ENCODE assay signal across 13 cellular contexts in the genomic region with DNA sequence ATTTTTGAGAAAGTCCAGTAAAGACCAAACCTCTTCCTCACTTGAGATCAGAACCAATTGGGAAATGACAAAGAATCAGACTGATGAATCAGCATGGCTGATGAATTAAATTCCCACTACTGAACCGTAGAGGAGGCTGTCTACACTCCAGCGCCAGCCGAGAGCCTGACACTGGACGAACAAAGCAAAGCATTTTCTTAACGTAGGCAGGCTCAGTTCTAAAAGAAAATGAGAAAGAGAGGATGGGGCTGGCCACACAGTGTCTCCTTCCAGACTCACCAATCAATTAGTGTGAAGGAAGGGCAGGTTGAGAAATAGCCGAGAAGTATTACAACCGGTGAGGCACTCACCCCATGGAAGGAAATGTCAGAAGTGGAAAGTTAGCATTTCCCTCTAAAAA. TPM values are rescaled to one million over a fixed set of nuclear protein-coding genes. Genes with fewer than 3 reads are reported as not detected.
DNase-seq lines count a peak whose midpoint lies in the region; ATAC-seq, FAIRE-seq and TF ChIP-seq lines count a peak whose summit lies in the region.
"Had no signal": no experiment of that assay in that cellular context is flagged by ENCODE, and none has a peak within 500 bp of the region (broad histone marks: within the 10 kb centered on the region; RNA-seq: fewer than 3 reads in every experiment).

No MANE protein-coding gene starts in this region.

- H3K27ac ChIP-seq in astrocyte (ENCODE audit: low read depth, low read length) (peak overlapping the region; percentile 78), rectal smooth muscle tissue (ENCODE audit: low read depth, low read length) (peak overlapping the region; percentile 84)
- H3K27ac ChIP-seq: BLaER1 had no signal

- peak; percentile 63 for DNase-seq in Caki2 (ENCODE audit: low read depth)
- DNase-seq in astrocyte (ENCODE audit: low read depth): peak; percentile 64
- no peak for DNase-seq in left ventricle myocardium superior
- no peak for DNase-seq in activated T-cell treated with anti-CD3 and anti-CD28 coated beads, Interleukin-2, amount 50 U/mL, for 4 hours
- DNase-seq in GDM1 (lab: John Stamatoyannopoulos, UW): no peak
- no peak for DNase-seq in NCI-H2171 treated with DMSO at 0.1 percent for 48 hours (lab: John Stamatoyannopoulos, UW)
- DNase-seq: NCI-H226 had no signal

- peak overlapping the region; percentile 24 for H3K4me3 ChIP-seq in astrocyte (ENCODE audit: insufficient read depth, low read depth, low read length)
- H3K4me3 ChIP-seq in rectal smooth muscle tissue (ENCODE audit: low read length): peak overlapping the region; percentile 18
- H3K4me3 ChIP-seq: BLaER1, skin epidermis had no signal

- H3K36me3 ChIP-seq in astrocyte (ENCODE audit: insufficient read depth, low read length) (no peaks in the 10 kb centered on the region), rectal smooth muscle tissue (ENCODE audit: control insufficient read depth, insufficient read depth, low read length) (no peaks in the 10 kb centered on the region)
- H3K36me3 ChIP-seq: BLaER1 had no signal

- H3K27me3 Mint-ChIP-seq in astrocyte (ENCODE audit: low read depth, unreplicated experiment): no peaks in the 10 kb centered on the region
- no peaks in the 10 kb centered on the region for H3K27me3 Mint-ChIP-seq in activated T-cell treated with anti-CD3 and anti-CD28 coated beads, Interleukin-2, amount 50 U/mL, for 4 hours (ENCODE audit: low read depth)

- peak overlapping the region; percentile 75 for H3K27ac Mint-ChIP-seq in astrocyte (ENCODE audit: unreplicated experiment)
- H3K27ac Mint-ChIP-seq: IgD-negative memory B cell; stimulated activated effector memory CD8-positive, alpha-beta T cell treated with anti-CD3 and anti-CD28 coated beads, Interleukin-12 subunit alpha, Interleukin-12 subunit beta, amount 100 ng/mL, for 72 hours had no signal

- H3K9ac ChIP-seq in astrocyte (ENCODE audit: low read length) (peak overlapping the region; percentile 73), rectal smooth muscle tissue (ENCODE audit: low read length) (no peak overlapping the region)
- H3K9ac ChIP-seq: BLaER1 had no signal

- no peak overlapping the region for H3K4me3 Mint-ChIP-seq in astrocyte (ENCODE audit: unreplicated experiment)
- no peak overlapping the region for H3K4me3 Mint-ChIP-seq in activated T-cell treated with anti-CD3 and anti-CD28 coated beads, Interleukin-2, amount 50 U/mL, for 4 hours
- H3K4me3 Mint-ChIP-seq: IgD-negative memory B cell; stimulated activated effector memory CD8-positive, alpha-beta T cell treated with anti-CD3 and anti-CD28 coated beads, Interleukin-12 subunit alpha, Interleukin-12 subunit beta, amount 100 ng/mL, for 72 hours had no signal

- H3K4me1 ChIP-seq in astrocyte (ENCODE audit: insufficient read depth, low read length): peaks cover 26% of the 10 kb centered on the region
- peaks cover 30% of the 10 kb centered on the region for H3K4me1 ChIP-seq in rectal smooth muscle tissue (ENCODE audit: control insufficient read depth, insufficient read depth, low read length)
- H3K4me1 ChIP-seq: BLaER1 had no signal

- in situ Hi-C loops in Caki2 (cut with HindIII; ENCODE audit: low pct_unique_long_range_greater_than_20kb, low sequenced_read_pairs): no loop called here

- H3K4me2 ChIP-seq in astrocyte (ENCODE audit: low read length): peak overlapping the region; percentile 79
- H3K4me2 ChIP-seq: BLaER1 had no signal

- intact Hi-C loops in left ventricle myocardium superior (cut with micrococcal nuclease): no loop called here

- H3K36me3 Mint-ChIP-seq in astrocyte (ENCODE audit: low read depth, unreplicated experiment): no peaks in the 10 kb centered on the region
- H3K36me3 Mint-ChIP-seq in activated T-cell treated with anti-CD3 and anti-CD28 coated beads, Interleukin-2, amount 50 U/mL, for 4 hours (ENCODE audit: insufficient read depth): no peaks in the 10 kb centered on the region
- H3K36me3 Mint-ChIP-seq: IgD-negative memory B cell; stimulated activated effector memory CD8-positive, alpha-beta T cell treated with anti-CD3 and anti-CD28 coated beads, Interleukin-12 subunit alpha, Interleukin-12 subunit beta, amount 100 ng/mL, for 72 hours had no signal

- ATAC-seq in left ventricle myocardium superior: peak; percentile 32
- ATAC-seq in activated T-cell treated with anti-CD3 and anti-CD28 coated beads, Interleukin-2, amount 50 U/mL, for 4 hours: no peak
- ATAC-seq in HG03097 (IDR thresholded peaks at IDR 0.05; ENCODE audit: low FRiP score, unreplicated experiment): no peak
- ATAC-seq: stimulated activated effector memory CD8-positive, alpha-beta T cell treated with anti-CD3 and anti-CD28 coated beads, Interleukin-12 subunit alpha, Interleukin-12 subunit beta, amount 100 ng/mL, for 72 hours had no signal

- H2AFZ ChIP-seq in astrocyte (ENCODE audit: low read depth, low read length): peak overlapping the region; percentile 46

- no peaks in the 10 kb centered on the region for H3K27me3 ChIP-seq in astrocyte (ENCODE audit: insufficient read depth, low read length)
- no peaks in the 10 kb centered on the region for H3K27me3 ChIP-seq in rectal smooth muscle tissue (ENCODE audit: control insufficient read depth, insufficient read depth, low read length)
- H3K27me3 ChIP-seq: BLaER1 had no signal

- no peaks in the 10 kb centered on the region for H3K79me2 ChIP-seq in astrocyte (ENCODE audit: insufficient read depth, low read length)

- no peak for FAIRE-seq in astrocyte (lab: Jason Lieb, UNC)

- no peaks in the 10 kb centered on the region for H3K9me3 ChIP-seq in astrocyte (ENCODE audit: insufficient read depth, low read depth, low read length)
- H3K9me3 ChIP-seq: BLaER1 had no signal

- no peaks in the 10 kb centered on the region for H4K20me1 ChIP-seq in astrocyte (ENCODE audit: insufficient read depth, low read length)
- H4K20me1 ChIP-seq: BLaER1 had no signal

- no peaks in the 10 kb centered on the region for H3K9me3 Mint-ChIP-seq in astrocyte (ENCODE audit: unreplicated experiment)
- H3K9me3 Mint-ChIP-seq in activated T-cell treated with anti-CD3 and anti-CD28 coated beads, Interleukin-2, amount 50 U/mL, for 4 hours: no peaks in the 10 kb centered on the region
- H3K9me3 Mint-ChIP-seq: stimulated activated effector memory CD8-positive, alpha-beta T cell treated with anti-CD3 and anti-CD28 coated beads, Interleukin-12 subunit alpha, Interleukin-12 subunit beta, amount 100 ng/mL, for 72 hours had no signal

- peak; percentile 17 for TF ChIP-seq CTCF in astrocyte (IDR thresholded peaks at IDR 0.05; ENCODE audit: insufficient read depth, low read depth, low read length)

- H3K4me1 Mint-ChIP-seq in astrocyte (ENCODE audit: low read depth, unreplicated experiment): peaks cover 27% of the 10 kb centered on the region
- no peaks in the 10 kb centered on the region for H3K4me1 Mint-ChIP-seq in activated T-cell treated with anti-CD3 and anti-CD28 coated beads, Interleukin-2, amount 50 U/mL, for 4 hours (ENCODE audit: low read depth)
- H3K4me1 Mint-ChIP-seq: IgD-negative memory B cell had no signal

RNA-seq across cellular contexts. Expression of a gene that starts 49.4 kb away (rescaled TPM):
- 9.6 and 42.3 TPM in 2 replicates for total RNA-seq in Caki2 (2014; rRNA removed; shearing (Covaris generic); ENCODE audit: low replicate concordance)
- total RNA-seq in astrocyte (73.7 and 83.1 TPM in 2 replicates), left ventricle myocardium superior (29.2 TPM)
- 1 to 10 TPM; 2.1 to 6.3 (median 4.7) TPM for total RNA-seq in activated T-cell treated with anti-CD3 and anti-CD28 coated beads, Interleukin-2, amount 50 U/mL, for 4 hours

RNA-seq across cellular contexts. Expression of a gene that starts 49.4 kb away (rescaled TPM):
- total RNA-seq in Caki2 (2014; rRNA removed; shearing (Covaris generic); ENCODE audit: low replicate concordance): 35.8 and 37.4 TPM in 2 replicates
- total RNA-seq in astrocyte (75.2 and 75.8 TPM in 2 replicates), left ventricle myocardium superior (22.5 TPM)
- total RNA-seq in activated T-cell treated with anti-CD3 and anti-CD28 coated beads, Interleukin-2, amount 50 U/mL, for 4 hours: 10 to 100 TPM; 21.2 to 26.5 (median 23.7) TPM

Comparison
In these comparisons a context has a peak if more than half of its experiments do, and no peak if none do; other contexts are left out.
1. DNase-seq: peak in Caki2 (single experiment) and astrocyte (single experiment); none in left ventricle myocardium superior (single experiment), activated T-cell treated with anti-CD3 and anti-CD28 coated beads, Interleukin-2, amount 50 U/mL, for 4 hours (single experiment), GDM1 (single experiment) and NCI-H2171 treated with DMSO at 0.1 percent for 48 hours (single experiment).